Comparison of ENCODE assay signal across 8 cellular contexts in genomic region chr17:78272181-78272913, GRCh38. TPM values are rescaled to one million over a fixed set of nuclear protein-coding genes. Genes with fewer than 3 reads are reported as not detected.
DNase-seq lines count a peak whose midpoint lies in the region; ATAC-seq and TF ChIP-seq lines count a peak whose summit lies in the region.

No MANE protein-coding gene starts in this region.

- H3K4me3 ChIP-seq in epithelial cell of esophagus (ENCODE audit: low read length) = no peak overlapping the region

- TF ChIP-seq CTCF in epithelial cell of esophagus (IDR thresholded peaks at IDR 0.05; ENCODE audit: insufficient read depth, low read depth, low read length, missing control alignments) (no peak), omental fat pad (IDR thresholded peaks at IDR 0.05) (no peak)

- DNase-seq in NCI-H2227 (lab: John Stamatoyannopoulos, UW; ENCODE audit: unreplicated experiment) (peak; percentile 38), NCI-H2227 treated with DMSO at 0.1 percent for 48 hours (lab: John Stamatoyannopoulos, UW) (no peak), epithelial cell of esophagus (ENCODE audit: low read depth) (peak; percentile 97), omental fat pad (ENCODE audit: low spot score) (peak; percentile 46), cortex of kidney (lab: John Stamatoyannopoulos, UW) (no peak), inferior parietal cortex (ENCODE audit: extremely low spot score) (no peak), cerebellum (ENCODE audit: low spot score) (no peak)
- DNase-seq in activated CD4-positive, alpha-beta T cell treated with anti-CD3 and anti-CD28 coated beads for 1 hour = peak; percentile 40

- peak; percentile 90 for ATAC-seq in omental fat pad (ENCODE audit: low FRiP score)

RNA-seq across cellular contexts. Expression of gene TMEM235, which starts 40.9 kb away (rescaled TPM):
- total RNA-seq in omental fat pad = not detected
- 1.6 TPM for total RNA-seq in cerebellum

RNA-seq across cellular contexts. Expression of gene BIRC5, which starts 58.3 kb away (rescaled TPM):
- total RNA-seq in omental fat pad (1 to 10 TPM in 2 of 4 donors, under 1 TPM in 1, not detected in 1; 0.84 to 2.6 (median 1.3) TPM), cerebellum (17.6 TPM)

Comparison
In these comparisons a context has a peak if more than half of its experiments do, and no peak if none do; other contexts are left out.
1. DNase-seq: peak in NCI-H2227 (single experiment), activated CD4-positive, alpha-beta T cell treated with anti-CD3 and anti-CD28 coated beads for 1 hour (single experiment), epithelial cell of esophagus (single experiment) and omental fat pad (single experiment); none in NCI-H2227 treated with DMSO at 0.1 percent for 48 hours (single experiment), cortex of kidney (single experiment), inferior parietal cortex (single experiment) and cerebellum (single experiment).